23 cellular contexts compared by ENCODE assay signal in genomic region chr2:149167941-149168340, GRCh38.
DNase-seq lines count a peak whose midpoint lies in the region; ATAC-seq and TF ChIP-seq lines count a peak whose summit lies in the region.
"Had no signal": no experiment of that assay in that cellular context is flagged by ENCODE, and none has a peak within 500 bp of the region (broad histone marks: within the 10 kb centered on the region; RNA-seq: fewer than 3 reads in every experiment).

No MANE protein-coding gene starts in this region.

- H3K27me3 Mint-ChIP-seq in mesothelial cell of epicardium (ENCODE audit: low read depth), result no peaks in the 10 kb centered on the region

- peaks cover 2% of the 10 kb centered on the region for H3K36me3 Mint-ChIP-seq in mesothelial cell of epicardium
- H3K36me3 Mint-ChIP-seq: activated naive CD4-positive, alpha-beta T cell treated with anti-CD3 and anti-CD28 coated beads, Interleukin-2, amount 50 U/mL, for 24 hours; CD4-positive, CD25-positive, alpha-beta regulatory T cell had no signal

- TF ChIP-seq CTCF in AG10803 (conservative IDR thresholded peaks at IDR 0.05; ENCODE audit: low read length) (no peak), mesothelial cell of epicardium (IDR thresholded peaks at IDR 0.05; ENCODE audit: unreplicated experiment) (no peak)

- H3K4me3 Mint-ChIP-seq in mesothelial cell of epicardium, result no peak overlapping the region
- H3K4me3 Mint-ChIP-seq: activated naive CD4-positive, alpha-beta T cell treated with anti-CD3 and anti-CD28 coated beads, Interleukin-2, amount 50 U/mL, for 24 hours; CD4-positive, CD25-positive, alpha-beta regulatory T cell; effector memory CD8-positive, alpha-beta T cell; nephron had no signal

- no peak overlapping the region for H3K27ac Mint-ChIP-seq in mesothelial cell of epicardium
- H3K27ac Mint-ChIP-seq: activated naive CD4-positive, alpha-beta T cell treated with anti-CD3 and anti-CD28 coated beads, Interleukin-2, amount 50 U/mL, for 24 hours; CD4-positive, CD25-positive, alpha-beta regulatory T cell; effector memory CD8-positive, alpha-beta T cell had no signal

- no peaks in the 10 kb centered on the region for H3K9me3 Mint-ChIP-seq in mesothelial cell of epicardium
- H3K9me3 Mint-ChIP-seq: activated naive CD4-positive, alpha-beta T cell treated with anti-CD3 and anti-CD28 coated beads, Interleukin-2, amount 50 U/mL, for 24 hours had no signal

- no peak overlapping the region for H3K4me3 ChIP-seq in AG10803 (ENCODE audit: low read length)
- H3K4me3 ChIP-seq: HAP-1, Peyer's patch, tibial artery had no signal

- no peak overlapping the region for H3K27ac ChIP-seq in caudate nucleus (ENCODE audit: low read depth, low read length)
- H3K27ac ChIP-seq: Peyer's patch, tibial artery had no signal

- DNase-seq in AG10803 (ENCODE audit: low read depth) (peak; percentile 32), NCI-H226 (peak; percentile 6), amniotic epithelial cell (ENCODE audit: low read depth) (peak; percentile 38), caudate nucleus (lab: John Stamatoyannopoulos, UW) (no peak), DMS53 treated with DMSO at 0.1 percent for 48 hours (lab: John Stamatoyannopoulos, UW; ENCODE audit: unreplicated experiment) (no peak), mesothelial cell of epicardium (ENCODE audit: low spot score in 2 of 2, unreplicated experiment in 2 of 2) (no peak)
- DNase-seq: activated CD4-positive, alpha-beta T cell treated with anti-CD3 and anti-CD28 coated beads for 1 hour; DMS153; effector memory CD8-positive, alpha-beta T cell; Karpas-422; NCI-H1694; NCI-H69; Peyer's patch; posterior cingulate gyrus; tibial artery had no signal

- peaks cover 48% of the 10 kb centered on the region for H3K4me1 Mint-ChIP-seq in mesothelial cell of epicardium
- H3K4me1 Mint-ChIP-seq: CD4-positive, CD25-positive, alpha-beta regulatory T cell had no signal

- peak; percentile 3 for ATAC-seq in GM21423 (IDR thresholded peaks at IDR 0.05; ENCODE audit: unreplicated experiment)
- ATAC-seq in activated CD4-positive, CD25-positive, alpha-beta regulatory T cell treated with anti-CD3 and anti-CD28 coated beads, Interleukin-2, amount 50 U/mL, for 24 hours, result no peak
- ATAC-seq: left lobe of liver, SK-N-SH treated with all-trans-retinoic acid at 6 μM for 48 hours had no signal

Comparison
In these comparisons a context has a peak if more than half of its experiments do, and no peak if none do; other contexts are left out.
1. DNase-seq: peak in AG10803 (single experiment), NCI-H226 (single experiment) and amniotic epithelial cell (single experiment); none in caudate nucleus (0 of 61), DMS53 treated with DMSO at 0.1 percent for 48 hours (single experiment) and mesothelial cell of epicardium (0 of 2).